In genomic region chrX:22748093-22748999, GRCh38 we compare ENCODE assay signal across 8 cellular contexts.
DNase-seq lines count a peak whose midpoint lies in the region; ATAC-seq and TF ChIP-seq lines count a peak whose summit lies in the region.

No MANE protein-coding gene starts in this region.

- no peak overlapping the region for H3K4me3 ChIP-seq in neural cell (ENCODE audit: low read length)

- H3F3A ChIP-seq in neural cell (ENCODE audit: insufficient read depth, low read length, poor library complexity, severe bottlenecking) = no peaks in the 10 kb centered on the region

- peak overlapping the region; percentile 28 for H3K27ac ChIP-seq in neural cell (ENCODE audit: low read length)

- no peaks in the 10 kb centered on the region for H3K9me2 ChIP-seq in neural cell (ENCODE audit: insufficient read depth, low read length)

- H3K27me3 ChIP-seq in neural cell (ENCODE audit: insufficient read depth, low read depth, low read length) = no peaks in the 10 kb centered on the region

- no peaks in the 10 kb centered on the region for H3K79me2 ChIP-seq in neural cell (replicated peaks; ENCODE audit: insufficient read depth, low read length)

- TF ChIP-seq EP300 in neural cell (conservative IDR thresholded peaks at IDR 0.05; ENCODE audit: poor library complexity, severe bottlenecking) = no peak

- ATAC-seq in GM18858 (IDR thresholded peaks at IDR 0.05; ENCODE audit: unreplicated experiment) (peak; percentile 89), HG03175 (IDR thresholded peaks at IDR 0.05; ENCODE audit: unreplicated experiment) (peak; percentile 81)

- no peak overlapping the region for H3K9ac ChIP-seq in neural cell (ENCODE audit: low read length)

- peak; percentile 39 for DNase-seq in AG20443 (ENCODE audit: low spot score)
- peak; percentile 8 for DNase-seq in NCI-H524 treated with DMSO at 0.1 percent for 48 hours (lab: John Stamatoyannopoulos, UW)
- DNase-seq in activated CD8-positive, alpha-beta memory T cell treated with anti-CD3 and anti-CD28 coated beads for 24 hours = peak; percentile 73
- peak; percentile 54 for DNase-seq in fibroblast of peridontal ligament (ENCODE audit: extremely low read depth)
- DNase-seq in middle frontal gyrus (ENCODE audit: extremely low spot score, low spot score) = no peak

- no peaks in the 10 kb centered on the region for H3K9me3 ChIP-seq in neural cell (ENCODE audit: low read length)

- TF ChIP-seq CTCF in neural cell (IDR thresholded peaks at IDR 0.05; ENCODE audit: poor library complexity, severe bottlenecking) = peak; percentile 75

- H4K20me1 ChIP-seq in neural cell (ENCODE audit: insufficient read depth) = no peaks in the 10 kb centered on the region

- no peaks in the 10 kb centered on the region for H3K36me3 ChIP-seq in neural cell (ENCODE audit: insufficient read depth, low read length)

- peak; percentile 67 for TF ChIP-seq RAD21 in neural cell (conservative IDR thresholded peaks at IDR 0.05)

- no peak overlapping the region for H2AFZ ChIP-seq in neural cell (ENCODE audit: low read depth, low read length)

- H3K4me2 ChIP-seq in neural cell (ENCODE audit: low read length) = no peak overlapping the region

TF ChIP-seq in neural cell, 6 proteins besides CTCF, POLR2A, EP300 and RAD21:
- TF ChIP-seq MXI1 (conservative IDR thresholded peaks at IDR 0.05; ENCODE audit: poor library complexity, severe bottlenecking) = no peak
- TF ChIP-seq SMC3 (conservative IDR thresholded peaks at IDR 0.05; ENCODE audit: poor library complexity) = peak; percentile 72
- TF ChIP-seq EZH2 (IDR thresholded peaks at IDR 0.05; ENCODE audit: borderline replicate concordance, insufficient read depth, low read length, poor library complexity, severe bottlenecking) = no peak
- TF ChIP-seq REST (IDR thresholded peaks at IDR 0.05; ENCODE audit: borderline replicate concordance) = no peak
- no peak for TF ChIP-seq POLR2AphosphoS5 (IDR thresholded peaks at IDR 0.05)
TF ChIP-seq in neural cell: peak in this region for 1.
